ENCODE assay signal across 8 cellular contexts in the genomic region with DNA sequence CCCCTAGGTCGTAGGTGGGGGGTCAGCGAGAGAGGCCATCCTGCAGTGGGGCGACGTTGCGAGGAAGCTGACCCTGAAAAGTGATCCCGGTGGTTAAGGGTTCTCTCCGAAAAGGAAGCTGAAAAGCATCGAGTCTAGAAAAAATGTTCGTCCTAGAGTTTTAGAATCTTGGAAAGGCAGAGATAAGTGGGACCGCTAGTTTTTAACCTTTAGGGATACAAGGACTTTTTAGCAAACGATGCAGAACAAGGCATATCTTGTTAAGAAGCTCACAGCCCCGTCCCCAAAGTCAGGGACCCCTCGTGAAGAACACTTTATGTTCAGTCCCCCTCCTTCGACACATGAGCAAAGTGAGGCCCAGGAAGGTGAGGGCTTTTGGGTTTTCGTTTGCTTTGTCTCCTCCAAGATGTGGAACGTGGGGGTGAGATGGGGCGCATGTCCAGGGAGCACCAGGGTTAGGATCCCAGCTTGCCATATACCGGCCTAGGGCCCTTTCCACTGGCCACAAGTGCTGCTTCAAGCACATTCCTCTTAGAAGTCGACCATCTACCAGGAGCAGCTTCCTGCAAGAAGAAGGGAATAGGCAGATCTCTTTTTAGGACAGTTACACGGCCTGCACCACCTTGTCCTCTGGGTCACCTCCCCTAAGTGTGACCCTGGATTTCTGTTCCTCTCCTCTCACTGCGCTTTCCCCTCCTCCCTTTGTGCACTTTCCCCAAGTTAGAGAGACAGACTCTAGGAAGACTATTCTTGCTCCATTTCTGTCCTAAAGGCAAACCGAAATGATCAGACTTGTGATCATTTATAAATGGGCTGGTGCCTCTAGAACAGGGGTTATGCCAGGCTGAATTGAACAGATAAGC. TPM values are rescaled to one million over a fixed set of nuclear protein-coding genes. Genes with fewer than 3 reads are reported as not detected.
DNase-seq lines count a peak whose midpoint lies in the region; ATAC-seq and TF ChIP-seq lines count a peak whose summit lies in the region.

No MANE protein-coding gene starts in this region.

- peak overlapping the region; percentile 75 for H3K4me3 Mint-ChIP-seq in activated naive CD8-positive, alpha-beta T cell treated with anti-CD3 and anti-CD28 coated beads, Interleukin-2, amount 10 ng/mL, durations not matched to agents 7 days and 5 days

- TF ChIP-seq POLR2A in testis (IDR thresholded peaks at IDR 0.05), result no peak

- H3K27ac ChIP-seq in testis, result peak overlapping the region; percentile 78 to 83

- H3K9ac ChIP-seq in ES-I3 (ENCODE audit: low read depth, low read length), result peak overlapping the region; percentile 78

- DNase-seq in HK-2 (ENCODE audit: unreplicated experiment), result peak; percentile 16
- DNase-seq in activated naive CD8-positive, alpha-beta T cell treated with anti-CD3 and anti-CD28 coated beads, Interleukin-2, amount 10 ng/mL, durations not matched to agents 7 days and 5 days, result peak; percentile 27
- peak; percentile 15 for DNase-seq in iris pigment epithelial cell (ENCODE audit: low read depth)
- peak; percentile 22 for DNase-seq in testis
- DNase-seq in HCEC 1CT, result no peak
- no peak for DNase-seq in activated gamma-delta T cell treated with Interleukin-2 at 50 U/mL for 16 hours

- H3K9me3 Mint-ChIP-seq in activated naive CD8-positive, alpha-beta T cell treated with anti-CD3 and anti-CD28 coated beads, Interleukin-2, amount 10 ng/mL, durations not matched to agents 7 days and 5 days, result no peaks in the 10 kb centered on the region

- ATAC-seq in activated naive CD8-positive, alpha-beta T cell treated with anti-CD3 and anti-CD28 coated beads, Interleukin-2, amount 10 ng/mL, durations not matched to agents 7 days and 5 days (ENCODE audit: low read depth), result no peak
- ATAC-seq in GM21576 (IDR thresholded peaks at IDR 0.05; ENCODE audit: unreplicated experiment), result no peak

- H3K36me3 ChIP-seq in ES-I3 (ENCODE audit: insufficient read depth, low read length) (no peaks in the 10 kb centered on the region), testis (ENCODE audit: low read depth, missing control alignments) (no peaks in the 10 kb centered on the region)

- POLR2A ChIA-PET in activated naive CD8-positive, alpha-beta T cell treated with anti-CD3 and anti-CD28 coated beads, Interleukin-2, amount 10 ng/mL, durations not matched to agents 7 days and 5 days (lab: Charles Lee), result interaction anchor here (1.5 kb wide), 1 partner anchor 193 kb away, joined by 11 read pairs; the partner anchor contains the start of gene FRA10AC1

- peaks cover 33% of the 10 kb centered on the region for H3K4me1 Mint-ChIP-seq in activated naive CD8-positive, alpha-beta T cell treated with anti-CD3 and anti-CD28 coated beads, Interleukin-2, amount 10 ng/mL, durations not matched to agents 7 days and 5 days

- H3K4me1 ChIP-seq in ES-I3 (ENCODE audit: insufficient read depth, low read length), result peaks cover 4% of the 10 kb centered on the region; the same call in 1 of the 2 replicates
- H3K4me1 ChIP-seq in testis, result peaks cover 13% of the 10 kb centered on the region

- H3K36me3 Mint-ChIP-seq in activated naive CD8-positive, alpha-beta T cell treated with anti-CD3 and anti-CD28 coated beads, Interleukin-2, amount 10 ng/mL, durations not matched to agents 7 days and 5 days, result peaks cover 16% of the 10 kb centered on the region

- no peaks in the 10 kb centered on the region for H3K27me3 ChIP-seq in testis

- WGBS in testis, 2 donors, result 11 to 13% methylated on average over 22 of the region's 22 CpGs

- no peak for TF ChIP-seq CTCF in testis (IDR thresholded peaks at IDR 0.05)

- no peaks in the 10 kb centered on the region for H3K9me3 ChIP-seq in ES-I3 (ENCODE audit: control insufficient read depth, insufficient read depth, low read length)
- H3K9me3 ChIP-seq in testis, result no peaks in the 10 kb centered on the region

- H3K27me3 Mint-ChIP-seq in activated naive CD8-positive, alpha-beta T cell treated with anti-CD3 and anti-CD28 coated beads, Interleukin-2, amount 10 ng/mL, durations not matched to agents 7 days and 5 days, result peaks cover 3% of the 10 kb centered on the region

- peak overlapping the region; percentile 76 to 95 for H3K4me3 ChIP-seq in testis

- peak overlapping the region; percentile 56 for H3K27ac Mint-ChIP-seq in activated naive CD8-positive, alpha-beta T cell treated with anti-CD3 and anti-CD28 coated beads, Interleukin-2, amount 10 ng/mL, durations not matched to agents 7 days and 5 days

- intact Hi-C loops in testis (cut with DNase I; ENCODE audit: low total_unique reads), result no loop called here

RNA-seq across cellular contexts. Expression of gene SLC35G1, which starts 1.0 kb away (rescaled TPM):
- 1 to 10 TPM; 3.4 to 3.9 TPM for total RNA-seq in activated naive CD8-positive, alpha-beta T cell treated with anti-CD3 and anti-CD28 coated beads, Interleukin-2, amount 10 ng/mL, durations not matched to agents 7 days and 5 days
- total RNA-seq in testis, result 1 to 10 TPM; 8.8 to 9.8 TPM
- 13.9 TPM for polyA plus RNA-seq in testis (ENCODE audit: insufficient read depth, low read depth, low replicate concordance)

Comparison
In these comparisons a context has a peak if more than half of its experiments do, and no peak if none do; other contexts are left out.
1. DNase-seq: peak in HK-2 (single experiment), activated naive CD8-positive, alpha-beta T cell treated with anti-CD3 and anti-CD28 coated beads, Interleukin-2, amount 10 ng/mL, durations not matched to agents 7 days and 5 days (single experiment), iris pigment epithelial cell (single experiment) and testis (single experiment); none in HCEC 1CT (single experiment) and activated gamma-delta T cell treated with Interleukin-2 at 50 U/mL for 16 hours (single experiment).